Comparison of ENCODE assay signal across 1 cellular context in the genomic region with DNA sequence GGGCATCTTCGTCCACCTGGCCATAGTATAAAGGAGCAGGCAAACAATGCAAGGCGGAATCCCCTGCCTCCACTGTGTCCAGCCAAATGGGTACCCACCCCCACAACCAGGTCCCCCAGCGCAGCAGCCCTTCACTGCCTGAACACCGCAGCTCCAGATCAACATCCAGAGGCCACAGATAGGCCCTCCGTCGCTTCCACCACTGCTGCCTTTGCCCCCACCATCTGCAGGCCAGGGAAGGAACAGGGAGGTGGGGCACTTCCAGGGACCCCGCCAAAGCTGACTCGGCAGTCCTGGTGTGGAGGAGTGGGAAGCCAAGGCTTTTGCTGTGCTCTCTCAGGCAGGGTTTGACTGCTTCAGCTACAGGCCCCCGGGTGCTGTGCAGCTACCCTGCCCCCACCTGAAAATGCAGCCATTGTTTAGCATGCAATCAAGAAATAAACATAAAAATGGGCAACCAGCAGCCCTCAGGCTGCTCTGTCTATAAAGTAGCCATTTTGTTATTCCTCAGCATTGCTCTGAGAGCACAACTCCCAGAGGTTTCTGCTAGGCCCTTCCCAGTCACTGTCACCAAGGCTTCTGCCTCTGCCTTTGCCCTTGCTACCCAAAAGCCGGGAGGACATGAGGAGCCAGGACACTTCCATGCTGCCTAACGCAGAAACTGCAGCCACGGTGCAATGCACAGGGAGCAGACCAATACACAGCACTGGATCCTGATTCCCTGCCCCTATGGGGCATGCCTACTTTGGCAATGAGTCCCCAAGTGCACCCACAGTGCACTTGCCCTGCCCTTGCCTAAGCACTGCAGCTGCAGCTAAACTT.
TF ChIP-seq lines count a peak whose summit lies in the region.

No MANE protein-coding gene starts in this region.

TF ChIP-seq in HepG2, 621 proteins besides CTCF, POLR2A, EP300 and RAD21:
- no peak for TF ChIP-seq HMG20B (CRISPR knock-in tag; conservative IDR thresholded peaks at IDR 0.05)
- no peak for TF ChIP-seq ZNF782 (CRISPR knock-in tag; IDR thresholded peaks at IDR 0.05; ENCODE audit: borderline replicate concordance)
- TF ChIP-seq, protein P1, sequence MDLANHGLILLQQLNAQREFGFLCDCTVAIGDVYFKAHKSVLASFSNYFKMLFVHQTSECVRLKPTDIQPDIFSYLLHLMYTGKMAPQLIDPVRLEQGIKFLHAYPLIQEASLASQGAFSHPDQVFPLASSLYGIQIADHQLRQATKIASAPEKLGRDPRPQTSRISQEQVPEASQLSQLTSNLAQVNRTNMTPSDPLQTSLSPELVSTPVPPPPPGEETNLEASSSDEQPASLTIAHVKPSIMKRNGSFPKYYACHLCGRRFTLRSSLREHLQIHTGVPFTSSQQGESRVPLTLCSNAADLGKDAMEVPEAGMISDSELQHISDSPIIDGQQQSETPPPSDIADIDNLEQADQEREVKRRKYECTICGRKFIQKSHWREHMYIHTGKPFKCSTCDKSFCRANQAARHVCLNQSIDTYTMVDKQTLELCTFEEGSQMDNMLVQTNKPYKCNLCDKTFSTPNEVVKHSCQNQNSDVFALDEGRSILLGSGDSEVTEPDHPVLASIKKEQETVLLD (CRISPR knock-in tag; IDR thresholded peaks at IDR 0.05; ENCODE audit: low read depth): no peak
- TF ChIP-seq ZNF205 (CRISPR knock-in tag; IDR thresholded peaks at IDR 0.05): no peak
- TF ChIP-seq, protein P2, sequence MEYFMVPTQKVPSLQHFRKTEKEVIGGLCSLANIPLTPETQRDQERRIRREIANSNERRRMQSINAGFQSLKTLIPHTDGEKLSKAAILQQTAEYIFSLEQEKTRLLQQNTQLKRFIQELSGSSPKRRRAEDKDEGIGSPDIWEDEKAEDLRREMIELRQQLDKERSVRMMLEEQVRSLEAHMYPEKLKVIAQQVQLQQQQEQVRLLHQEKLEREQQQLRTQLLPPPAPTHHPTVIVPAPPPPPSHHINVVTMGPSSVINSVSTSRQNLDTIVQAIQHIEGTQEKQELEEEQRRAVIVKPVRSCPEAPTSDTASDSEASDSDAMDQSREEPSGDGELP (IDR thresholded peaks at IDR 0.05; ENCODE audit: borderline replicate concordance, low read depth): no peak
- TF ChIP-seq ZNF709 (CRISPR knock-in tag; IDR thresholded peaks at IDR 0.05): no peak
- TF ChIP-seq, protein P3, sequence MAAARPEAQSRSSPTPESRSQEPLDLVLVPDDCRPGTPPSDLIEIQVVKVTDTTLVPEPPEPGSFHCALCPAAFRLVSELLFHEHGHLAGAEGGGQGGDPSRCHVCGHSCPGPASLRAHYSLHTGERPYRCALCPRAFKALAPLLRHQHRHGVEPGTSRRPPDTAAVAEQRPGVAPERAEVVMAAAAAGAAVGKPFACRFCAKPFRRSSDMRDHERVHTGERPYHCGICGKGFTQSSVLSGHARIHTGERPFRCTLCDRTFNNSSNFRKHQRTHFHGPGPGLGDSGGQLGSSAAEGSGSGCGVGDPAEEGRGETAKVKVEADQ (CRISPR knock-in tag; IDR thresholded peaks at IDR 0.05; ENCODE audit: borderline replicate concordance): no peak
